In the genomic region with DNA sequence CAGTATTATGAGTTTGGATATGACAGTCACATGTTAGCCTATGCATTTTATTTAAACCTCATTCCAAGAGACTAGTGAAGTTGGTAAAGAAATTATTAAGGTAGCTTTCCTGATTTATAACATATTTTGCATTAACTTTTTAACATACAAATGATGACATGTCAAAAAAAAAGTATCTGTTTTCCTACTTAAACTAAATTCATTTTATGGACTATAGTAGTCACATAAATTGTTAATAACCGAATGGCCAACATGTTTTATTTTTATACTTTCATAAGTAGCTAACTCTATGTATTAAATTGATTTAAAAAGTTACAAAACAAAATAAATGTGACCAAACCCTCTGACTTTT, we compare ENCODE assay signal across 13 cellular contexts. TPM values are rescaled to one million over a fixed set of nuclear protein-coding genes. Genes with fewer than 3 reads are reported as not detected.
DNase-seq lines count a peak whose midpoint lies in the region; ATAC-seq, FAIRE-seq and TF ChIP-seq lines count a peak whose summit lies in the region.
"Had no signal": no experiment of that assay in that cellular context is flagged by ENCODE, and none has a peak within 500 bp of the region (broad histone marks: within the 10 kb centered on the region; RNA-seq: fewer than 3 reads in every experiment).

No MANE protein-coding gene starts in this region.

- no peak overlapping the region for H2AFZ ChIP-seq in endothelial cell of umbilical vein (ENCODE audit: low read depth, low read length)

- CTCF ChIA-PET in endothelial cell of umbilical vein (lab: Charles Lee), result interaction anchor here (1.0 to 5.0 kb wide), 11 partner anchors 8 to 175 kb away, joined by 3 to 37 read pairs (median 6); a partner anchor contains a TSS

- peak overlapping the region; percentile 90 for H3K4me3 Mint-ChIP-seq in activated T-cell treated with anti-CD3 and anti-CD28 coated beads, Interleukin-2, amount 50 U/mL, for 4 hours

- intact Hi-C loops in endothelial cell of umbilical vein (cut with micrococcal nuclease), result no loop called here

- H3K36me3 ChIP-seq in RWPE2 (ENCODE audit: low read depth), result 0 out of 2 replicates have a peak, but pooled peaks cover 6% of the 10 kb centered on the region
- H3K36me3 ChIP-seq in endothelial cell of umbilical vein (ENCODE audit: control insufficient read depth in 2 of 2, extremely low read depth in 1 of 2, insufficient read depth in 2 of 2, low read length in 2 of 2), result no peaks in the 10 kb centered on the region
- H3K36me3 ChIP-seq: gastrocnemius medialis had no signal

- no peaks in the 10 kb centered on the region for H3K9me1 ChIP-seq in endothelial cell of umbilical vein (replicated peaks; ENCODE audit: control insufficient read depth, extremely low read depth, insufficient read depth, low read length)

- H3K9ac ChIP-seq in endothelial cell of umbilical vein (replicated peaks; ENCODE audit: extremely low read depth, insufficient read depth, low read length), result peak overlapping the region; percentile 67

- TF ChIP-seq POLR2A in endothelial cell of umbilical vein (IDR thresholded peaks at IDR 0.05; ENCODE audit: low read depth, low read length), result no peak

- peaks cover 4% of the 10 kb centered on the region for H3K9me3 ChIP-seq in RWPE2 (ENCODE audit: severe bottlenecking)
- H3K9me3 ChIP-seq in endothelial cell of umbilical vein (replicated peaks; ENCODE audit: control insufficient read depth, insufficient read depth, low read length), result no peaks in the 10 kb centered on the region
- H3K9me3 ChIP-seq: gastrocnemius medialis had no signal

- dilution Hi-C loops in endothelial cell of umbilical vein (cut with MboI; ENCODE audit: extremely low pct_ligation_motif_present, low sequenced_read_pairs), result no loop called here

- peaks cover 11% of the 10 kb centered on the region for H3K36me3 Mint-ChIP-seq in activated T-cell treated with anti-CD3 and anti-CD28 coated beads, Interleukin-2, amount 50 U/mL, for 4 hours (ENCODE audit: insufficient read depth)

- H4K20me1 ChIP-seq in endothelial cell of umbilical vein (replicated peaks; ENCODE audit: control insufficient read depth, extremely low read depth, insufficient read depth, low read length), result no peaks in the 10 kb centered on the region

- peak overlapping the region; percentile 83 for H3K4me2 ChIP-seq in endothelial cell of umbilical vein (ENCODE audit: insufficient read depth, low read length)

- H3K4me3 ChIP-seq in RWPE2 (ENCODE audit: severe bottlenecking) (no peak overlapping the region), endothelial cell of umbilical vein (replicated peaks in 1 of 3; ENCODE audit: insufficient read depth in 1 of 3, low read depth in 1 of 3, low read length in 3 of 3) (peak overlapping the region in 2 of 3 experiments; percentile 29 to 72)
- H3K4me3 ChIP-seq: gastrocnemius medialis, lung had no signal

- H3K9me3 Mint-ChIP-seq in activated T-cell treated with anti-CD3 and anti-CD28 coated beads, Interleukin-2, amount 50 U/mL, for 4 hours, result no peaks in the 10 kb centered on the region

- no peak for ATAC-seq in activated T-cell treated with anti-CD3 and anti-CD28 coated beads, Interleukin-2, amount 50 U/mL, for 4 hours
- no peak for ATAC-seq in RWPE2 (ENCODE audit: low read depth)
- ATAC-seq in HG02678 (IDR thresholded peaks at IDR 0.05; ENCODE audit: unreplicated experiment), result no peak
- no peak for ATAC-seq in HG02884 (IDR thresholded peaks at IDR 0.05; ENCODE audit: unreplicated experiment)

- H3K27me3 ChIP-seq in RWPE2 (ENCODE audit: insufficient read depth, poor library complexity, severe bottlenecking) (no peaks in the 10 kb centered on the region), endothelial cell of umbilical vein (ENCODE audit: control insufficient read depth in 2 of 2, insufficient read depth in 2 of 2, low read length in 2 of 2) (no peaks in the 10 kb centered on the region)
- H3K27me3 ChIP-seq: gastrocnemius medialis had no signal

- peaks cover 55% of the 10 kb centered on the region for H3K4me1 ChIP-seq in RWPE2 (ENCODE audit: insufficient read depth, poor library complexity, severe bottlenecking)
- peaks cover 48% of the 10 kb centered on the region for H3K4me1 ChIP-seq in endothelial cell of umbilical vein (ENCODE audit: control insufficient read depth, extremely low read depth, insufficient read depth, low read length)

- H3K4me1 Mint-ChIP-seq in activated T-cell treated with anti-CD3 and anti-CD28 coated beads, Interleukin-2, amount 50 U/mL, for 4 hours (ENCODE audit: low read depth), result peaks cover 55% of the 10 kb centered on the region

- TF ChIP-seq CTCF in RWPE2 (IDR thresholded peaks at IDR 0.05; ENCODE audit: poor library complexity, severe bottlenecking) (no peak), endothelial cell of umbilical vein (IDR thresholded peaks at IDR 0.05; ENCODE audit: extremely low read depth in 1 of 2, insufficient read depth in 1 of 2, low read depth in 1 of 2, low read length in 2 of 2) (no peak)

- POLR2A ChIA-PET in endothelial cell of umbilical vein (lab: Charles Lee), result interaction anchor here (0.6 to 1.7 kb wide), 3 partner anchors 10 to 1933 kb away, joined by 3 to 7 read pairs (median 4); a partner anchor contains a TSS

- BruUV-seq in endothelial cell of umbilical vein (replicated peaks; lab: Mats Ljungman, UMichigan), result no TSS peak

- H3K27ac ChIP-seq in RWPE2 (ENCODE audit: poor library complexity, severe bottlenecking) (peak overlapping the region; percentile 86), endothelial cell of umbilical vein (ENCODE audit: insufficient read depth, low read depth, low read length) (peak overlapping the region; percentile 50), substantia nigra (ENCODE audit: low read depth, low read length, poor library complexity, severe bottlenecking) (peak overlapping the region; percentile 83)

- FAIRE-seq in endothelial cell of umbilical vein (lab: Jason Lieb, UNC), result no peak
- FAIRE-seq: bronchial epithelial cell had no signal

- DNase-seq in activated T-cell treated with anti-CD3 and anti-CD28 coated beads, Interleukin-2, amount 50 U/mL, for 4 hours, result no peak
- DNase-seq in activated T-cell treated with anti-CD3 and anti-CD28 coated beads for 4 hours (no peak), RWPE2 (ENCODE audit: low spot score) (no peak), endothelial cell of umbilical vein (ENCODE audit: low read depth, low spot score) (no peak), substantia nigra (lab: John Stamatoyannopoulos, UW) (no peak), NCI-H1930 (lab: John Stamatoyannopoulos, UW) (no peak)
- DNase-seq: activated CD4-positive, CD25-positive, alpha-beta regulatory T cell treated with anti-CD3 and anti-CD28 coated beads, Interleukin-2, amount 50 U/mL, for 72 hours; NCI-H2081 treated with DMSO at 0.1 percent for 48 hours had no signal

- no peaks in the 10 kb centered on the region for H3K27me3 Mint-ChIP-seq in activated T-cell treated with anti-CD3 and anti-CD28 coated beads, Interleukin-2, amount 50 U/mL, for 4 hours (ENCODE audit: low read depth)

- peaks cover 73% of the 10 kb centered on the region for H3K79me2 ChIP-seq in endothelial cell of umbilical vein (ENCODE audit: control insufficient read depth, insufficient read depth, low read length)

TF ChIP-seq in endothelial cell of umbilical vein, 7 proteins besides CTCF, POLR2A, EP300 and RAD21:
- no peak for TF ChIP-seq EZH2 (IDR thresholded peaks at IDR 0.05; ENCODE audit: borderline replicate concordance, low read depth, low read length, severe bottlenecking)
- TF ChIP-seq GATA2 (IDR thresholded peaks at IDR 0.05; ENCODE audit: insufficient read depth, insufficient read length, low read depth, low read length), result no peak
TF ChIP-seq in endothelial cell of umbilical vein: peak in this region for 0.

RNA-seq across cellular contexts. Expression of a gene that starts 14.7 kb away (rescaled TPM):
- total RNA-seq in activated T-cell treated with anti-CD3 and anti-CD28 coated beads, Interleukin-2, amount 50 U/mL, for 4 hours, result 10 to 100 TPM; 39.8 to 46.5 (median 43.9) TPM
- total RNA-seq in endothelial cell of umbilical vein, result 23.1 and 28.9 TPM in 2 replicates
- polyA plus RNA-seq in endothelial cell of umbilical vein, result 7.6 and 11.3 TPM in 2 replicates
- polyA plus RNA-seq in endothelial cell of umbilical vein (2011; cell fraction: cytosol; rRNA removed), result 16.0 and 16.1 TPM in 2 replicates
- polyA plus RNA-seq in endothelial cell of umbilical vein (2011; cell fraction: nucleus; rRNA removed), result 32.4 and 40.3 TPM in 2 replicates
- 33.8 and 43.3 TPM in 2 replicates for polyA plus RNA-seq in endothelial cell of umbilical vein (2012)
- polyA minus RNA-seq in endothelial cell of umbilical vein, result 52.6 and 59.0 TPM in 2 replicates
- polyA minus RNA-seq in endothelial cell of umbilical vein (2011; cell fraction: cytosol; rRNA and poly(A)+ RNA removed), result 6.0 TPM
- polyA minus RNA-seq in endothelial cell of umbilical vein (2011; cell fraction: nucleus; rRNA and poly(A)+ RNA removed), result 38.0 and 52.2 TPM in 2 replicates

RNA-seq across cellular contexts. Expression of a gene that starts 18.4 kb away (rescaled TPM):
- 10 to 100 TPM; 20.5 to 22.8 (median 21.0) TPM for total RNA-seq in activated T-cell treated with anti-CD3 and anti-CD28 coated beads, Interleukin-2, amount 50 U/mL, for 4 hours
- 25.6 and 27.4 TPM in 2 replicates for total RNA-seq in endothelial cell of umbilical vein
- polyA plus RNA-seq in endothelial cell of umbilical vein, result 14.3 and 16.9 TPM in 2 replicates
- polyA plus RNA-seq in endothelial cell of umbilical vein (2011; cell fraction: cytosol; rRNA removed), result 10.6 and 11.7 TPM in 2 replicates
- polyA plus RNA-seq in endothelial cell of umbilical vein (2011; cell fraction: nucleus; rRNA removed), result 39.6 and 53.1 TPM in 2 replicates
- polyA plus RNA-seq in endothelial cell of umbilical vein (2012), result 15.9 and 17.1 TPM in 2 replicates
- 36.2 and 38.4 TPM in 2 replicates for polyA minus RNA-seq in endothelial cell of umbilical vein
- 13.4 TPM for polyA minus RNA-seq in endothelial cell of umbilical vein (2011; cell fraction: cytosol; rRNA and poly(A)+ RNA removed)
- 34.2 and 42.4 TPM in 2 replicates for polyA minus RNA-seq in endothelial cell of umbilical vein (2011; cell fraction: nucleus; rRNA and poly(A)+ RNA removed)
